In the genomic region with DNA sequence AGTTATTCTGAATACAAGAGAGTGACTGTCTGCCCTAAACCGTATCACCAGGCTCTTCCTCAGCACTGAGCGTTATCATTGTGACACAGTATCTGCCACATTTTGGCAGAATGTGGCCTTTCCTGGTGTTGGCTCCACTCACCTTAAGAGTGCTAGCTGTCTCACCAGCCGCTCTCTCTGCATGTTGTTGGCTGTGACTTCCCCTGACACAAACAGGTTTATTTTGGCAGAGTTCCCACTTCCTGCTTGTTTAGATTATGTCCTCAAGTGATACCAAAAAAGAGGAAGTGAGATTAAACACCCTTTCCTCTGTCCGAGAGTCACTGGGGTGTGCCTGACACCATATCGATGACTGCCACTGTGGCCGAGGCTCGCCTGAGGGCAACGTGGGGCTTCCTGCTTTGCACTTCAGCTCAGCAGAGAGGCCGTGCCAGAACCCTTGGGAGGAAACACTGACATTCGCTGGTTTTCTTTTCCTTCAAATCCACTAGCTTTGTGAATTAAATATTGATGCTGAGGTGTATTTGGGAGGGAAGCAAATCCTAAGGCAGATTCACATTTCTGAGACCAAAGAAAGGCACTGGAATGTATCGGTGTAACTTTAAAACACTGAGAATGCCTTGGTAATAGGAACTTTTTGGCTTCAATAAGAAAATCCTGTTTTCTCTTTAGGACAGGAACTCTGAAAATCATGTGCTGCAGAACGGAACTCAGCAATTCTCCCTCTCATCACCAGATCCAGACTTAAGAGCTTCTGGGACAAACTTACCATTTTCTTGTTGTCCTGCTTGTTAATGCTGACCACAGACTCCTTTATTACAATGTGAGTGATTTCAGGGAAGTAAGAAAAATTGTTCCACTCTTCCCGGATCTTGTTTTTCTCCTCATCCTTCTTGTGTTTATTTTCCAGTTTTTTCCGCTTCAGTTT, we compare ENCODE assay signal across 8 cellular contexts.
DNase-seq lines count a peak whose midpoint lies in the region; ATAC-seq, FAIRE-seq and TF ChIP-seq lines count a peak whose summit lies in the region.

No MANE protein-coding gene starts in this region.

- peak; percentile 100 for ATAC-seq in HG03135 (IDR thresholded peaks at IDR 0.05; ENCODE audit: unreplicated experiment)
- peak; percentile 99 for ATAC-seq in GM12878
- peak; percentile 96 for ATAC-seq in mucosa of descending colon

- BruUV-seq in MCF 10A (replicated peaks; lab: Mats Ljungman, UMichigan) (no TSS peak), mammary epithelial cell (replicated peaks; lab: Mats Ljungman, UMichigan) (no TSS peak), GM12878 (replicated peaks; lab: Mats Ljungman, UMichigan) (no TSS peak)

- WGBS in mammary epithelial cell (ENCODE audit: low coverage, missing lambda C conversion rate): 96% methylated on average over 14 of the region's 14 CpGs
- WGBS in GM12878 (ENCODE audit: insufficient coverage, insufficient replicate concordance, low lambda C conversion rate, missing lambda C conversion rate): 24% methylated on average over 14 of the region's 14 CpGs
- WGBS in SK-N-SH (ENCODE audit: low lambda C conversion rate): 84% methylated on average over 14 of the region's 14 CpGs

- 0 out of 2 replicates have a peak, but pooled peaks have one; percentile 34 for TF ChIP-seq POLR2A in GM12878 (IDR thresholded peaks at IDR 0.05; ENCODE audit: low read depth, low read length)

- CTCF ChIA-PET in MCF 10A (lab: Yijun Ruan, JAX) (interaction anchor here (1.1 kb wide), 1 partner anchor 13 kb away, joined by 3 read pairs; no protein-coding TSS in a partner anchor), mammary epithelial cell (lab: Charles Lee; ENCODE audit: low non-redundant PET) (no interaction called here), GM12878 (lab: Yijun Ruan, JAX) (no interaction called here), SK-N-SH (lab: Yijun Ruan, JAX) (interaction anchor here (0.7 to 1.2 kb wide), 2 partner anchors 84 to 211 kb away, joined by 3 read pairs; no protein-coding TSS in a partner anchor)

- H3K9ac ChIP-seq in mammary epithelial cell (ENCODE audit: insufficient read depth, low read length) (no peak overlapping the region), GM12878 (ENCODE audit: control insufficient read depth, insufficient read depth, low read length) (no peak overlapping the region), SK-N-SH (no peak overlapping the region)

- H3K27ac ChIP-seq in mammary epithelial cell (ENCODE audit: insufficient read depth, low read depth, low read length) (no peak overlapping the region), GM12878 (ENCODE audit: control insufficient read depth, insufficient read depth) (peak overlapping the region; percentile 38), tibial artery (no peak overlapping the region), SK-N-SH (ENCODE audit: low read depth in 2 of 2, low read length in 1 of 2) (peak overlapping the region in 1 of 2 experiments; percentile 34; a peak in 1 of 4 replicates)

- H3K4me3 ChIP-seq in mammary epithelial cell (replicated peaks in 1 of 3; ENCODE audit: insufficient read depth in 1 of 3, low read depth in 2 of 3, low read length in 3 of 3) (no peak overlapping the region), GM12878 (no peak overlapping the region), mucosa of descending colon (no peak overlapping the region), tibial artery (no peak overlapping the region), SK-N-SH (ENCODE audit: low read depth in 2 of 2, low read length in 1 of 2) (no peak overlapping the region)

- no peaks in the 10 kb centered on the region for H3K9me2 ChIP-seq in SK-N-SH

- TF ChIP-seq CTCF in MCF 10A (IDR thresholded peaks at IDR 0.05; ENCODE audit: unreplicated experiment) (no peak), mammary epithelial cell (conservative IDR thresholded peaks at IDR 0.05 in 1 of 2, IDR thresholded peaks at IDR 0.05 in 1 of 2; ENCODE audit: extremely low read depth in 1 of 2, insufficient read depth in 1 of 2, low read depth in 1 of 2, low read length in 2 of 2) (no peak), GM12878 (IDR thresholded peaks at IDR 0.05 in 2 of 3, conservative IDR thresholded peaks at IDR 0.05 in 1 of 3; ENCODE audit: control insufficient read depth in 2 of 3, extremely low read depth in 1 of 3, insufficient read depth in 1 of 3, low read depth in 3 of 3, low read length in 3 of 3) (no peak), mucosa of descending colon (IDR thresholded peaks at IDR 0.05) (no peak), tibial artery (IDR thresholded peaks at IDR 0.05) (no peak), SK-N-SH (IDR thresholded peaks at IDR 0.05) (no peak)

- no peaks in the 10 kb centered on the region for H3K27me3 Mint-ChIP-seq in MCF 10A (ENCODE audit: insufficient read depth, unreplicated experiment)

- H3K27me3 ChIP-seq in mammary epithelial cell (ENCODE audit: insufficient read depth, low read length) (no peaks in the 10 kb centered on the region), GM12878 (replicated peaks in 1 of 2; ENCODE audit: control insufficient read depth in 2 of 2, insufficient read depth in 2 of 2, low read length in 1 of 2) (no peaks in the 10 kb centered on the region), tibial artery (no peaks in the 10 kb centered on the region), SK-N-SH (ENCODE audit: insufficient read depth) (no peaks in the 10 kb centered on the region)

- RAD21 ChIA-PET in GM12878 (lab: Charles Lee; ENCODE audit: unreplicated experiment): interaction anchor here (1.0 to 2.2 kb wide), 3 partner anchors 96 to 102 kb away, joined by 3 to 8 read pairs (median 5); a partner anchor contains a TSS

- in situ Hi-C loops in mammary epithelial cell (cut with MboI; ENCODE audit: low sequenced_read_pairs in 2 of 2) (loop anchor here in 1 of 2 donors (10.0 kb wide), 1 partner anchor 61 kb away; no protein-coding TSS in a partner anchor), GM12878 (cut with MboI) (no loop called here)

- SMC1A ChIA-PET in GM12878 (lab: Charles Lee; ENCODE audit: uncharacterized antibody, unreplicated experiment): interaction anchor here (0.8 to 1.7 kb wide), 5 partner anchors 14 to 177 kb away, joined by 4 to 7 read pairs (median 4); no protein-coding TSS in a partner anchor

- H2AFZ ChIP-seq in mammary epithelial cell (ENCODE audit: low read depth, low read length): no peak overlapping the region
- no peak overlapping the region for H2AFZ ChIP-seq in GM12878 (ENCODE audit: control insufficient read depth, low read depth, low read length)
- H2AFZ ChIP-seq in SK-N-SH (ENCODE audit: low read depth): no peak overlapping the region

- no peak overlapping the region for H3K27ac Mint-ChIP-seq in MCF 10A (ENCODE audit: low read depth, unreplicated experiment)

- no peak overlapping the region for H3K4me3 Mint-ChIP-seq in MCF 10A (ENCODE audit: unreplicated experiment)

- peak; percentile 88 for FAIRE-seq in GM12878 (lab: Jason Lieb, UNC)

- peaks cover 4% of the 10 kb centered on the region for H3K36me3 ChIP-seq in mammary epithelial cell (ENCODE audit: insufficient read depth, low read length)
- peaks cover 9 to 16% of the 10 kb centered on the region in 2 experiments for H3K36me3 ChIP-seq in GM12878 (ENCODE audit: control insufficient read depth in 2 of 2, insufficient read depth in 2 of 2, low read length in 1 of 2)
- H3K36me3 ChIP-seq in mucosa of descending colon (ENCODE audit: low read depth): no peaks in the 10 kb centered on the region
- peaks cover 44 to 90% (median 59%) of the 10 kb centered on the region in 3 donors for H3K36me3 ChIP-seq in tibial artery
- H3K36me3 ChIP-seq in SK-N-SH (replicated peaks in 1 of 2; ENCODE audit: control insufficient read depth in 1 of 2, insufficient read depth in 2 of 2, low read length in 1 of 2): peaks cover 31 to 55% of the 10 kb centered on the region in 2 experiments

- peaks cover 54% of the 10 kb centered on the region for H3K36me3 Mint-ChIP-seq in MCF 10A (ENCODE audit: insufficient read depth, unreplicated experiment)

- intact Hi-C loops in MCF 10A (cut with micrococcal nuclease) (loop anchor here (10.0 kb wide), 2 partner anchors 161 to 341 kb away; no protein-coding TSS in a partner anchor), mammary epithelial cell (cut with micrococcal nuclease) (no loop called here), GM12878 (cut with micrococcal nuclease; ENCODE audit: unreplicated experiment) (loop anchor here (1.0 to 5.0 kb wide), 3 partner anchors 96 to 178 kb away; a partner anchor contains a TSS), mucosa of descending colon (cut with DNase I, micrococcal nuclease) (no loop called here), tibial artery (cut with DNase I; ENCODE audit: low total_unique reads) (no loop called here)

- H4K20me1 ChIP-seq in mammary epithelial cell (ENCODE audit: insufficient read depth, low read length) (no peaks in the 10 kb centered on the region), GM12878 (ENCODE audit: control insufficient read depth, insufficient read depth) (no peaks in the 10 kb centered on the region), SK-N-SH (ENCODE audit: insufficient read depth) (no peaks in the 10 kb centered on the region)

- TF ChIP-seq RAD21 in GM12878 (IDR thresholded peaks at IDR 0.05; ENCODE audit: insufficient read depth, low read depth, low read length) (peak; percentile 35), SK-N-SH (IDR thresholded peaks at IDR 0.05; ENCODE audit: low read length) (no peak)

- H3K9me3 ChIP-seq in mammary epithelial cell (replicated peaks; ENCODE audit: insufficient read depth, low read length): no peaks in the 10 kb centered on the region
- H3K9me3 ChIP-seq in GM12878 (replicated peaks; ENCODE audit: control insufficient read depth, insufficient read depth, low read length): no peaks in the 10 kb centered on the region
- no peaks in the 10 kb centered on the region for H3K9me3 ChIP-seq in mucosa of descending colon
- no peaks in the 10 kb centered on the region for H3K9me3 ChIP-seq in tibial artery
- no peaks in the 10 kb centered on the region for H3K9me3 ChIP-seq in SK-N-SH

- peak; percentile 84 to 87 for TF ChIP-seq EP300 in GM12878 (IDR thresholded peaks at IDR 0.05; ENCODE audit: borderline replicate concordance in 1 of 2, control insufficient read depth in 1 of 2, low read depth in 2 of 2, low read length in 2 of 2)
- TF ChIP-seq EP300 in SK-N-SH (IDR thresholded peaks at IDR 0.05; ENCODE audit: borderline replicate concordance in 1 of 2, low read depth in 1 of 2, low read length in 1 of 2): no peak

- H3K9me3 Mint-ChIP-seq in MCF 10A (ENCODE audit: unreplicated experiment): no peaks in the 10 kb centered on the region

- dilution Hi-C loops in mammary epithelial cell (cut with HindIII; ENCODE audit: low sequenced_read_pairs): no loop called here

- no peaks in the 10 kb centered on the region for H3K79me2 ChIP-seq in mammary epithelial cell (ENCODE audit: insufficient read depth, low read length)
- H3K79me2 ChIP-seq in GM12878 (ENCODE audit: control insufficient read depth, insufficient read depth, low read length): no peaks in the 10 kb centered on the region
- H3K79me2 ChIP-seq in SK-N-SH (ENCODE audit: insufficient read depth): no peaks in the 10 kb centered on the region

- H3K4me1 ChIP-seq in mammary epithelial cell (ENCODE audit: insufficient read depth, low read length): no peaks in the 10 kb centered on the region
- H3K4me1 ChIP-seq in GM12878 (ENCODE audit: control insufficient read depth, insufficient read depth, low read length): peaks cover 30% of the 10 kb centered on the region
- no peaks in the 10 kb centered on the region for H3K4me1 ChIP-seq in mucosa of descending colon (ENCODE audit: low read depth)
- H3K4me1 ChIP-seq in tibial artery: no peaks in the 10 kb centered on the region
- H3K4me1 ChIP-seq in SK-N-SH (ENCODE audit: control insufficient read depth in 1 of 2, insufficient read depth in 2 of 2, low read depth in 1 of 2, low read length in 1 of 2): no peaks in the 10 kb centered on the region

- no peaks in the 10 kb centered on the region for H3K4me1 Mint-ChIP-seq in MCF 10A (ENCODE audit: insufficient read depth, unreplicated experiment)

- POLR2A ChIA-PET in MCF 10A (lab: Yijun Ruan, JAX) (interaction anchor here (0.5 to 0.7 kb wide), 2 partner anchors 47 to 1272 kb away, joined by 3 read pairs; no protein-coding TSS in a partner anchor), GM12878 (lab: Charles Lee) (interaction anchor here (1.0 kb wide), 1 partner anchor 98 kb away, joined by 3 read pairs; no protein-coding TSS in a partner anchor), SK-N-SH (lab: Yijun Ruan, JAX) (no interaction called here)

- H3F3A ChIP-seq in SK-N-SH (replicated peaks; ENCODE audit: insufficient read depth): no peaks in the 10 kb centered on the region

- peak; percentile 55 for DNase-seq in MCF 10A (ENCODE audit: unreplicated experiment)
- DNase-seq in mammary epithelial cell: no peak
- peak; percentile 61 for DNase-seq in SIG-M5 (lab: John Stamatoyannopoulos, UW)
- peak; percentile 92 for DNase-seq in GM12878 (ENCODE audit: low read depth, low spot score)
- peak; percentile 64 to 87 (median 64) for DNase-seq in mucosa of descending colon
- DNase-seq in tibial artery: peak; percentile 68 to 76
- no peak for DNase-seq in SK-N-SH

- no peak overlapping the region for H3K4me2 ChIP-seq in mammary epithelial cell (ENCODE audit: insufficient read depth, low read depth, low read length)
- H3K4me2 ChIP-seq in GM12878 (ENCODE audit: control insufficient read depth, insufficient read depth): peak overlapping the region; percentile 57
- H3K4me2 ChIP-seq in SK-N-SH: no peak overlapping the region

Comparison
In these comparisons a context has a peak if more than half of its experiments do, and no peak if none do; other contexts are left out.
1. DNase-seq: peak in MCF 10A (single experiment), SIG-M5 (single experiment), GM12878 (single experiment), mucosa of descending colon (3 of 3) and tibial artery (2 of 2); none in mammary epithelial cell (single experiment) and SK-N-SH (single experiment).
2. CTCF ChIA-PET loops: an anchor here in MCF 10A (1.1 kb wide) and SK-N-SH (0.7 to 1.2 kb wide); none called in mammary epithelial cell and GM12878.
3. intact Hi-C loops: an anchor here in MCF 10A (10.0 kb wide) and GM12878 (1.0 to 5.0 kb wide); none called in mammary epithelial cell, mucosa of descending colon and tibial artery.
4. Peak in every context shown above with its lines, with median percentiles within 50 percentile points of each other: ATAC-seq.